Comparison of ENCODE assay signal across 25 cellular contexts in the genomic region with DNA sequence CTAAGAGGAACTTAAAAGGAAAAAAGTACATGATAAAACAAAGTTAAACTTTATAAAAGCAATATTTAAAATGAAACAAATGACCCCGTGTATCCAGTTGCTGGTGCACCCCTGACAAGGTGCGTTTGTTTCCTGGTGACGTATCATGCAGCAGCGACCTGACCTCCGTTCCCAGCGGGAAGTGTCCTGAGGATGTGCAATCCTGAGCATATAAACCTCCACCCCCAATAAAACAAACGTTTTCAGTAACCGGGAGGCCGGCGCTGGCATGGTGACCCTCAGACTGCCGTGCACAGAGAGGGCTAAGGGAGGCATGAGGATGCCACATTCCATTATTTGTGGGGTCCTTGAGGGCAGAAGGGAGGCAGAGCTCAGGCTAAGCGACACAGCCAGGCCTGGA. TPM values are rescaled to one million over a fixed set of nuclear protein-coding genes. Genes with fewer than 3 reads are reported as not detected.
A peak's percentile ranks its signal among the peaks of the same experiment; 100 is the strongest.
DNase-seq lines count a peak whose midpoint lies in the region; ATAC-seq and TF ChIP-seq lines count a peak whose summit lies in the region.
"Had no signal": no experiment of that assay in that cellular context is flagged by ENCODE, and none has a peak within 500 bp of the region (broad histone marks: within the 10 kb centered on the region; RNA-seq: fewer than 3 reads in every experiment).

No MANE protein-coding gene starts in this region.

- no TSS peak for BruUV-seq in OCI-LY7 (replicated peaks; lab: Mats Ljungman, UMichigan)

- H3K27ac ChIP-seq in left lung, result no peak overlapping the region
- no peak overlapping the region for H3K27ac ChIP-seq in ascending aorta
- no peak overlapping the region for H3K27ac ChIP-seq in OCI-LY7 (ENCODE audit: low read depth, low read length, poor library complexity, severe bottlenecking)
- H3K27ac ChIP-seq: A549, gastrocnemius medialis, GM23248, hepatocyte, neutrophil, psoas muscle, vagina had no signal

- H3K9me3 ChIP-seq in left lung (peaks cover 0 to 26% of the 10 kb centered on the region in 2 donors), ascending aorta (peaks cover 7 to 28% of the 10 kb centered on the region in 2 donors), OCI-LY7 (ENCODE audit: low read length) (peaks cover 9% of the 10 kb centered on the region; the same call in 1 of the 2 replicates)
- H3K9me3 ChIP-seq: gastrocnemius medialis had no signal

- CTCF ChIA-PET in OCI-LY7 (lab: Charles Lee; ENCODE audit: unreplicated experiment), result interaction anchor here (0.6 kb wide), 1 partner anchor 62 kb away, joined by 3 read pairs; no protein-coding TSS in a partner anchor

- no peak overlapping the region for H2AFZ ChIP-seq in OCI-LY7 (ENCODE audit: low read length)
- H2AFZ ChIP-seq: GM23248, hepatocyte had no signal

- POLR2A ChIA-PET in OCI-LY7 (lab: Charles Lee), result no interaction called here

- no peaks in the 10 kb centered on the region for H3K9me2 ChIP-seq in OCI-LY7 (ENCODE audit: insufficient read depth, low read length)

- H3K79me2 ChIP-seq in OCI-LY7 (ENCODE audit: insufficient read depth, low read depth, low read length), result no peaks in the 10 kb centered on the region

- TF ChIP-seq CTCF in left lung (IDR thresholded peaks at IDR 0.05) (no peak), ascending aorta (IDR thresholded peaks at IDR 0.05) (no peak), OCI-LY7 (conservative IDR thresholded peaks at IDR 0.05; ENCODE audit: low read length) (no peak)

- H3K27me3 ChIP-seq in left lung (no peaks in the 10 kb centered on the region), ascending aorta (no peaks in the 10 kb centered on the region)
- H3K27me3 ChIP-seq: gastrocnemius medialis, hepatocyte, neutrophil, vagina had no signal

- H4K20me1 ChIP-seq in OCI-LY7 (ENCODE audit: insufficient read depth, low read length), result no peaks in the 10 kb centered on the region

- intact Hi-C loops in Right ventricle myocardium superior (cut with DNase I), result no loop called here
- intact Hi-C loops in cardiac septum (cut with DNase I), result no loop called here
- intact Hi-C loops in left lung (cut with DNase I), result no loop called here
- intact Hi-C loops in sciatic nerve (cut with DNase I), result no loop called here
- intact Hi-C loops in ascending aorta (cut with DNase I), result no loop called here
- intact Hi-C loops in OCI-LY7 (cut with micrococcal nuclease; ENCODE audit: unreplicated experiment), result no loop called here

- peak; percentile 20 for DNase-seq in Right ventricle myocardium superior
- DNase-seq in cardiac septum (ENCODE audit: low spot score), result no peak
- peak; percentile 24 to 61 for DNase-seq in left lung
- DNase-seq in sciatic nerve (ENCODE audit: low spot score), result peak; percentile 49
- no peak for DNase-seq in ascending aorta (ENCODE audit: low spot score in 2 of 2)
- DNase-seq in OCI-LY7 (ENCODE audit: low spot score), result no peak
- DNase-seq: activated CD4-positive, alpha-beta T cell treated with anti-CD3 and anti-CD28 coated beads for 4 hours; activated gamma-delta T cell treated with Interleukin-2 at 50 U/mL for 16 hours; activated T-cell treated with anti-CD3 and anti-CD28 coated beads, Interleukin-2, amount 50 U/mL, for 24 hours; CD4-positive, CD25-positive, alpha-beta regulatory T cell; GM23248; mesendoderm; NCI-H446; NCI-H748 treated with DMSO at 0.1 percent for 48 hours; SIG-M5 had no signal

- peaks cover 0 to 74% of the 10 kb centered on the region in 2 donors for H3K36me3 ChIP-seq in left lung
- H3K36me3 ChIP-seq in ascending aorta, result peaks cover 19 to 73% of the 10 kb centered on the region in 2 donors
- H3K36me3 ChIP-seq in OCI-LY7 (ENCODE audit: insufficient read depth, low read length), result peaks cover 21% of the 10 kb centered on the region

- H3K4me1 ChIP-seq in left lung (peaks cover 4 to 5% of the 10 kb centered on the region in 2 donors), ascending aorta (no peaks in the 10 kb centered on the region), OCI-LY7 (ENCODE audit: insufficient read depth, low read length, poor library complexity, severe bottlenecking) (no peaks in the 10 kb centered on the region)
- H3K4me1 ChIP-seq: A549 had no signal

- H3K4me3 ChIP-seq in left lung (no peak overlapping the region), ascending aorta (no peak overlapping the region), OCI-LY7 (ENCODE audit: low read depth, low read length, poor library complexity, severe bottlenecking) (no peak overlapping the region)
- H3K4me3 ChIP-seq: A549, gastrocnemius medialis, GM23248, hepatocyte, psoas muscle, vagina had no signal

- ATAC-seq in Right ventricle myocardium superior (ENCODE audit: poor library complexity) (no peak), left lung (no peak), sciatic nerve (no peak), GM19395 (IDR thresholded peaks at IDR 0.05; ENCODE audit: unreplicated experiment) (no peak), GM19035 (IDR thresholded peaks at IDR 0.05; ENCODE audit: unreplicated experiment) (no peak)
- ATAC-seq: A549; gastrocnemius medialis; Panc1; psoas muscle; stimulated activated memory B cell treated with anti-CD40 and anti-IgM and Interleukin-4, amounts not matched to agents 10 μg/mL and 1 μg/mL and 100 μg/mL, for 72 hours had no signal

- H3K4me2 ChIP-seq in OCI-LY7 (ENCODE audit: low read length), result no peak overlapping the region
- H3K4me2 ChIP-seq: A549, hepatocyte had no signal

RNA-seq across cellular contexts. Expression of a gene that starts 14.8 kb away (rescaled TPM):
- total RNA-seq in Right ventricle myocardium superior (25.4 TPM), cardiac septum (23.5 TPM), left lung (10 to 100 TPM; 44.8 to 69.8 TPM), sciatic nerve (65.2 TPM), ascending aorta (52.9 TPM), OCI-LY7 (2022) (15.1 and 17.9 TPM in 2 replicates)
- 14.5 and 16.5 TPM in 2 replicates for total RNA-seq in OCI-LY7 (2014; rRNA removed; shearing (Covaris generic))

RNA-seq across cellular contexts. Expression of a gene that starts 27.8 kb away (rescaled TPM):
- total RNA-seq in Right ventricle myocardium superior, result 13.8 TPM
- total RNA-seq in cardiac septum, result 7.9 TPM
- total RNA-seq in left lung, result 10 to 100 TPM; 23.1 to 38.5 TPM
- total RNA-seq in sciatic nerve, result 16.9 TPM
- total RNA-seq in ascending aorta, result 1.3 TPM
- not detected in 2 replicates for total RNA-seq in OCI-LY7 (2014; rRNA removed; shearing (Covaris generic))
- not detected in 2 replicates for total RNA-seq in OCI-LY7 (2022)

RNA-seq across cellular contexts. Expression of a gene that starts 51.7 kb away (rescaled TPM):
- total RNA-seq in Right ventricle myocardium superior (78.2 TPM), cardiac septum (96.5 TPM), left lung (100 to 1,000 TPM in 1 of 2 donors, 10 to 100 TPM in 1; 82.7 to 106 TPM), sciatic nerve (71.7 TPM), ascending aorta (16.5 TPM), OCI-LY7 (2022) (91.4 and 95.0 TPM in 2 replicates)
- 44.7 and 45.9 TPM in 2 replicates for total RNA-seq in OCI-LY7 (2014; rRNA removed; shearing (Covaris generic))

Comparison
In these comparisons a context has a peak if more than half of its experiments do, and no peak if none do; other contexts are left out.
1. DNase-seq: peak in Right ventricle myocardium superior (single experiment), left lung (2 of 2) and sciatic nerve (single experiment); none in cardiac septum (single experiment), ascending aorta (0 of 2) and OCI-LY7 (single experiment).